In genomic region chr3:197983076-197983475, GRCh38 we compare ENCODE assay signal across 20 cellular contexts. TPM values are rescaled to one million over a fixed set of nuclear protein-coding genes. Genes with fewer than 3 reads are reported as not detected.
DNase-seq lines count a peak whose midpoint lies in the region; ATAC-seq, FAIRE-seq and TF ChIP-seq lines count a peak whose summit lies in the region.
"Had no signal": no experiment of that assay in that cellular context is flagged by ENCODE, and none has a peak within 500 bp of the region (broad histone marks: within the 10 kb centered on the region; RNA-seq: fewer than 3 reads in every experiment).

No MANE protein-coding gene starts in this region.

- POLR2A ChIA-PET in K562 (lab: Yijun Ruan, JAX): no interaction called here

- FAIRE-seq in K562 (lab: Jason Lieb, UNC): peak; percentile 6
- FAIRE-seq: G401.6, GM12892, GM19239, H1 had no signal

- no peak overlapping the region for H3K9ac ChIP-seq in K562 (ENCODE audit: insufficient read depth in 1 of 2, low read depth in 2 of 2, low read length in 2 of 2)
- H3K9ac ChIP-seq: GM23248 had no signal

- H3K27ac Mint-ChIP-seq in activated naive CD4-positive, alpha-beta T cell treated with anti-CD3 and anti-CD28 coated beads, Interleukin-2, amount 50 U/mL, for 24 hours: peak overlapping the region; percentile 53
- no peak overlapping the region for H3K27ac Mint-ChIP-seq in activated naive CD4-positive, alpha-beta T cell treated with anti-CD3 and anti-CD28 coated beads, Interleukin-2, amount 50 U/mL, for 72 hours

- no peaks in the 10 kb centered on the region for H3K79me2 ChIP-seq in K562 (ENCODE audit: control insufficient read depth, insufficient read depth, low read length)

- no peak for ATAC-seq in activated naive CD4-positive, alpha-beta T cell treated with anti-CD3 and anti-CD28 coated beads, Interleukin-2, amount 50 U/mL, for 72 hours
- no peak for ATAC-seq in K562

- H3K27me3 ChIP-seq in K562 (ENCODE audit: control insufficient read depth in 2 of 2, insufficient read depth in 2 of 2, low read length in 2 of 2) (no peaks in the 10 kb centered on the region), thyroid gland (no peaks in the 10 kb centered on the region)

- no peak overlapping the region for H3K4me3 ChIP-seq in Jurkat, Clone E6-1 (ENCODE audit: low read length)
- no peak overlapping the region for H3K4me3 ChIP-seq in K562
- no peak overlapping the region for H3K4me3 ChIP-seq in thyroid gland (replicated peaks in 1 of 3)
- H3K4me3 ChIP-seq: GM23248 had no signal

- H4K20me1 ChIP-seq in K562 (replicated peaks; ENCODE audit: control insufficient read depth, insufficient read depth, low read length): no peaks in the 10 kb centered on the region

- TF ChIP-seq POLR2A in K562 (conservative IDR thresholded peaks at IDR 0.05) (no peak), thyroid gland (IDR thresholded peaks at IDR 0.05) (no peak)

- no peak overlapping the region for H3K4me2 ChIP-seq in K562 (ENCODE audit: insufficient read depth, low read length)

- no peak overlapping the region for H2AFZ ChIP-seq in K562 (ENCODE audit: low read depth, low read length)
- H2AFZ ChIP-seq: GM23248 had no signal

- H3K4me1 Mint-ChIP-seq in activated naive CD4-positive, alpha-beta T cell treated with anti-CD3 and anti-CD28 coated beads, Interleukin-2, amount 50 U/mL, for 24 hours: peaks cover 20% of the 10 kb centered on the region

- H3K36me3 Mint-ChIP-seq in activated naive CD4-positive, alpha-beta T cell treated with anti-CD3 and anti-CD28 coated beads, Interleukin-2, amount 50 U/mL, for 24 hours: peaks cover 8% of the 10 kb centered on the region
- no peaks in the 10 kb centered on the region for H3K36me3 Mint-ChIP-seq in activated naive CD4-positive, alpha-beta T cell treated with anti-CD3 and anti-CD28 coated beads, Interleukin-2, amount 50 U/mL, for 72 hours

- no peaks in the 10 kb centered on the region for H3K9me3 ChIP-seq in K562 (replicated peaks; ENCODE audit: control insufficient read depth, insufficient read depth, low read depth, low read length)
- no peaks in the 10 kb centered on the region for H3K9me3 ChIP-seq in thyroid gland

- in situ Hi-C loops in K562 (cut with MboI): no loop called here

- intact Hi-C loops in K562 (cut with micrococcal nuclease): no loop called here
- intact Hi-C loops in thyroid gland (cut with DNase I): no loop called here

- CTCF ChIA-PET in K562 (lab: Yijun Ruan, JAX; ENCODE audit: low intra/inter-chr PET ratio): no interaction called here

- TF ChIP-seq RAD21 in K562 (CRISPR knock-in tag; conservative IDR thresholded peaks at IDR 0.05 in 1 of 2, IDR thresholded peaks at IDR 0.05 in 1 of 2): no peak

- no peaks in the 10 kb centered on the region for H3K27me3 Mint-ChIP-seq in activated naive CD4-positive, alpha-beta T cell treated with anti-CD3 and anti-CD28 coated beads, Interleukin-2, amount 50 U/mL, for 24 hours
- H3K27me3 Mint-ChIP-seq: CD4-positive, alpha-beta memory T cell had no signal

- no peak for TF ChIP-seq CTCF in K562 (IDR thresholded peaks at IDR 0.05 in 2 of 3, conservative IDR thresholded peaks at IDR 0.05 in 1 of 3; ENCODE audit: insufficient read depth in 2 of 3, low read depth in 1 of 3, low read length in 3 of 3)
- TF ChIP-seq CTCF in thyroid gland (IDR thresholded peaks at IDR 0.05): no peak

- no peak for DNase-seq in activated naive CD4-positive, alpha-beta T cell treated with anti-CD3 and anti-CD28 coated beads, Interleukin-2, amount 50 U/mL, for 72 hours (ENCODE audit: low spot score in 2 of 2)
- DNase-seq in Jurkat, Clone E6-1 (ENCODE audit: low read depth, low spot score): peak; percentile 31
- DNase-seq in K562 (ENCODE audit: extremely low read depth in 1 of 4, low spot score in 3 of 4) (no peak), T-helper 9 cell (no peak), thyroid gland (no peak)
- DNase-seq: 8988T; C1 segment of cervical spinal cord; Calu3; CD4-positive, alpha-beta memory T cell; COR-L47; DMS53; DMS79 treated with DMSO at 0.1 percent for 48 hours; GM23248; H7; HCEC 1CT had no signal

- H3K9me3 Mint-ChIP-seq in activated naive CD4-positive, alpha-beta T cell treated with anti-CD3 and anti-CD28 coated beads, Interleukin-2, amount 50 U/mL, for 24 hours: no peaks in the 10 kb centered on the region
- H3K9me3 Mint-ChIP-seq in activated naive CD4-positive, alpha-beta T cell treated with anti-CD3 and anti-CD28 coated beads, Interleukin-2, amount 50 U/mL, for 72 hours: no peaks in the 10 kb centered on the region
- H3K9me3 Mint-ChIP-seq: CD4-positive, alpha-beta memory T cell had no signal

- no peak overlapping the region for H3K4me3 Mint-ChIP-seq in activated naive CD4-positive, alpha-beta T cell treated with anti-CD3 and anti-CD28 coated beads, Interleukin-2, amount 50 U/mL, for 24 hours
- H3K4me3 Mint-ChIP-seq: CD4-positive, alpha-beta memory T cell had no signal

- H3K9me1 ChIP-seq in K562 (ENCODE audit: control insufficient read depth, insufficient read depth, low read length): no peaks in the 10 kb centered on the region

- H3K36me3 ChIP-seq in K562 (ENCODE audit: control insufficient read depth, insufficient read depth, low read length) (peaks cover 8% of the 10 kb centered on the region; the same call in 1 of the 3 replicates), thyroid gland (peaks cover 0 to 15% of the 10 kb centered on the region in 2 donors)

- no TSS peak for BruUV-seq in K562 (replicated peaks; lab: Mats Ljungman, UMichigan)

- no peaks in the 10 kb centered on the region for H3K4me1 ChIP-seq in K562 (replicated peaks in 1 of 2; ENCODE audit: control insufficient read depth in 2 of 2, insufficient read depth in 2 of 2, low read length in 2 of 2)
- H3K4me1 ChIP-seq in thyroid gland: no peaks in the 10 kb centered on the region

- TF ChIP-seq EP300 in K562 (IDR thresholded peaks at IDR 0.05; ENCODE audit: low read length): no peak

- 100% methylated on average over 1 of the region's 1 CpG for WGBS in K562 (ENCODE audit: insufficient coverage, low coverage, missing lambda C conversion rate)
- WGBS in thyroid gland, 2 donors: 93 to 97% methylated on average over 1 of the region's 1 CpG

- no peak overlapping the region for H3K27ac ChIP-seq in K562 (ENCODE audit: extremely low read depth, low read depth, low read length)
- H3K27ac ChIP-seq in thyroid gland: no peak overlapping the region
- H3K27ac ChIP-seq: GM23248 had no signal

TF ChIP-seq in K562, 482 proteins besides CTCF, POLR2A, EP300 and RAD21 (continues in another document):
- TF ChIP-seq ZNF224 (CRISPR knock-in tag; IDR thresholded peaks at IDR 0.05): no peak
- no peak for TF ChIP-seq NCOA4 (IDR thresholded peaks at IDR 0.05; ENCODE audit: partially characterized antibody)
- no peak for TF ChIP-seq SMARCB1 (IDR thresholded peaks at IDR 0.05; ENCODE audit: insufficient read length, low read depth)
- no peak for TF ChIP-seq TCF7 (IDR thresholded peaks at IDR 0.05; ENCODE audit: borderline replicate concordance)

RNA-seq across cellular contexts. Expression of gene LMLN, which starts 23.1 kb away (rescaled TPM):
- 1 to 10 TPM; 2.4 to 8.4 TPM for total RNA-seq in activated naive CD4-positive, alpha-beta T cell treated with anti-CD3 and anti-CD28 coated beads, Interleukin-2, amount 50 U/mL, for 72 hours
- polyA plus RNA-seq in Jurkat, Clone E6-1 (2012; ENCODE audit: insufficient read depth, insufficient read length): 5.4 TPM
- 30.3 and 71.8 TPM in 2 replicates for total RNA-seq in K562 (2011; cell fraction: chromatin; rRNA removed; ENCODE audit: low replicate concordance)
- 21.2 and 21.8 TPM in 2 replicates for total RNA-seq in K562 (2011; cell fraction: nucleolus; rRNA removed)
- 33.3 and 46.4 TPM in 2 replicates for total RNA-seq in K562 (2011; cell fraction: nucleoplasm; rRNA removed)
- total RNA-seq in K562 (2014; rRNA removed) (3.8 and 6.0 TPM in 2 replicates), K562 (2014; rRNA removed; fragmentation: Illumina TruSeq; extraction: Trizol) (6.9 and 7.9 TPM in 2 replicates), K562 (2015; rRNA removed; fragmentation: Illumina TruSeq; extraction: Trizol) (5.1 and 6.0 TPM in 2 replicates), K562 (2021) (11.0 and 11.2 TPM in 2 replicates), thyroid gland (10 to 100 TPM in 3 of 4 donors, 1 to 10 TPM in 1; 9.8 to 12.5 (median 10.9) TPM)
- polyA plus RNA-seq in K562 (2011; rRNA removed) (15.9 and 16.7 TPM in 2 replicates), K562 (2014; fragmentation: Illumina TruSeq; extraction: Trizol) (8.1 and 8.5 TPM in 2 replicates), K562 (2014; fragmentation: Nextera tagmentation; extraction: Ambion mirVana) (1 to 10 TPM; 2.2 to 2.7 TPM), K562 (2014; rRNA removed) (8.5 and 12.5 TPM in 2 replicates)
- 8.1 and 12.8 TPM in 2 replicates for polyA plus RNA-seq in K562 (2011; cell fraction: cytosol; rRNA removed)
- polyA plus RNA-seq in K562 (2011; cell fraction: nucleus; rRNA removed): 21.0 and 24.6 TPM in 2 replicates
- polyA plus RNA-seq in K562 (2012): 5.7 and 6.6 TPM in 2 replicates
- 19.7 and 22.4 TPM in 2 replicates for polyA minus RNA-seq in K562 (2011; rRNA and poly(A)+ RNA removed)
- 6.8 and 12.5 TPM in 2 replicates for polyA minus RNA-seq in K562 (2011; cell fraction: cytosol; rRNA and poly(A)+ RNA removed)
- polyA minus RNA-seq in K562 (2011; cell fraction: nucleus; rRNA and poly(A)+ RNA removed): 12.4 and 18.9 TPM in 2 replicates

RNA-seq across cellular contexts. Expression of gene RPL35A, which starts 33.1 kb away (rescaled TPM):
- total RNA-seq in activated naive CD4-positive, alpha-beta T cell treated with anti-CD3 and anti-CD28 coated beads, Interleukin-2, amount 50 U/mL, for 72 hours: 1,000 to 10,000 TPM; 1,604 to 1,708 TPM
- 2,429 TPM for polyA plus RNA-seq in Jurkat, Clone E6-1 (2012; ENCODE audit: insufficient read depth, insufficient read length)
- 205 and 265 TPM in 2 replicates for total RNA-seq in K562 (2011; cell fraction: chromatin; rRNA removed; ENCODE audit: low replicate concordance)
- total RNA-seq in K562 (2011; cell fraction: nucleolus; rRNA removed): 160 and 166 TPM in 2 replicates
- 355 and 545 TPM in 2 replicates for total RNA-seq in K562 (2011; cell fraction: nucleoplasm; rRNA removed)
- total RNA-seq in K562 (2014; rRNA removed) (998 and 1,475 TPM in 2 replicates), K562 (2014; rRNA removed; fragmentation: Illumina TruSeq; extraction: Trizol) (2,429 and 2,625 TPM in 2 replicates), K562 (2015; rRNA removed; fragmentation: Illumina TruSeq; extraction: Trizol) (1,966 and 2,155 TPM in 2 replicates), K562 (2021) (1,574 and 1,710 TPM in 2 replicates), thyroid gland (1,000 to 10,000 TPM in 1 of 4 donors, 100 to 1,000 TPM in 3; 514 to 2,067 (median 704) TPM)
- polyA plus RNA-seq in K562 (2011; rRNA removed) (1,725 and 2,163 TPM in 2 replicates), K562 (2014; fragmentation: Illumina TruSeq; extraction: Trizol) (2,519 and 2,591 TPM in 2 replicates), K562 (2014; fragmentation: Nextera tagmentation; extraction: Ambion mirVana) (1,000 to 10,000 TPM; 2,367 to 2,942 TPM), K562 (2014; rRNA removed) (2,582 and 2,839 TPM in 2 replicates)
- polyA plus RNA-seq in K562 (2011; cell fraction: cytosol; rRNA removed): 410 and 873 TPM in 2 replicates
- 282 and 691 TPM in 2 replicates for polyA plus RNA-seq in K562 (2011; cell fraction: nucleus; rRNA removed)
- 2,790 and 3,257 TPM in 2 replicates for polyA plus RNA-seq in K562 (2012)
- polyA minus RNA-seq in K562 (2011; rRNA and poly(A)+ RNA removed): 454 and 610 TPM in 2 replicates
- 278 and 319 TPM in 2 replicates for polyA minus RNA-seq in K562 (2011; cell fraction: cytosol; rRNA and poly(A)+ RNA removed)
- 49.8 and 108 TPM in 2 replicates for polyA minus RNA-seq in K562 (2011; cell fraction: nucleus; rRNA and poly(A)+ RNA removed)
